ENCODE assay signal across 30 cellular contexts in genomic region chr6:116773886-116774285, GRCh38. TPM values are rescaled to one million over a fixed set of nuclear protein-coding genes. Genes with fewer than 3 reads are reported as not detected.
DNase-seq lines count a peak whose midpoint lies in the region; ATAC-seq, FAIRE-seq and TF ChIP-seq lines count a peak whose summit lies in the region.
"Had no signal": no experiment of that assay in that cellular context is flagged by ENCODE, and none has a peak within 500 bp of the region (broad histone marks: within the 10 kb centered on the region; RNA-seq: fewer than 3 reads in every experiment).

No MANE protein-coding gene starts in this region.

- no peaks in the 10 kb centered on the region for H4K20me1 ChIP-seq in PC-3 (ENCODE audit: low read length)

- H3K79me2 ChIP-seq in PC-3 (ENCODE audit: low read length) = no peaks in the 10 kb centered on the region

- H3F3A ChIP-seq in PC-3 (ENCODE audit: low read length, unreplicated experiment) = no peaks in the 10 kb centered on the region

- BruUV-seq in PC-3 (replicated peaks; lab: Mats Ljungman, UMichigan) = no TSS peak

- no peaks in the 10 kb centered on the region for H3K4me1 ChIP-seq in PC-3 (ENCODE audit: insufficient read depth, low read length)
- H3K4me1 ChIP-seq: Caco-2, SJCRH30 had no signal

- peak; percentile 64 for ATAC-seq in PC-3
- ATAC-seq in HG02852 (IDR thresholded peaks at IDR 0.05; ENCODE audit: unreplicated experiment) = no peak
- ATAC-seq: CD8-positive, alpha-beta T cell; Right ventricle myocardium inferior; SK-N-SH treated with all-trans-retinoic acid at 6 μM for 48 hours had no signal

- H3K4me3 ChIP-seq in PC-3 (ENCODE audit: low read length) = no peak overlapping the region
- no peak overlapping the region for H3K4me3 ChIP-seq in astrocyte of the spinal cord (ENCODE audit: low read depth, low read length)
- H3K4me3 ChIP-seq: HAP-1, PC-9, SJCRH30 had no signal

- in situ Hi-C loops in astrocyte of the spinal cord (cut with HindIII; ENCODE audit: low sequenced_read_pairs) = no loop called here
- in situ Hi-C loops in G401 (cut with HindIII; ENCODE audit: low sequenced_read_pairs) = no loop called here

- CTCF ChIA-PET in PC-3 (lab: Charles Lee) = no interaction called here

- H3K27me3 ChIP-seq in PC-3 (ENCODE audit: low read length) = no peaks in the 10 kb centered on the region
- H3K27me3 ChIP-seq: SJCRH30 had no signal

- no peaks in the 10 kb centered on the region for H3K9me2 ChIP-seq in PC-3 (replicated peaks; ENCODE audit: low read length)

- intact Hi-C loops in PC-3 (cut with micrococcal nuclease) = no loop called here

- H2AFZ ChIP-seq in PC-3 (ENCODE audit: low read length) = no peak overlapping the region
- H2AFZ ChIP-seq: PC-9 had no signal

- no peak for TF ChIP-seq CTCF in PC-3 (conservative IDR thresholded peaks at IDR 0.05; ENCODE audit: low read depth, low read length)
- TF ChIP-seq CTCF in astrocyte of the spinal cord (IDR thresholded peaks at IDR 0.05; ENCODE audit: low read depth, low read length) = no peak

- POLR2A ChIA-PET in PC-3 (lab: Charles Lee; ENCODE audit: unreplicated experiment) = no interaction called here

- no peak for FAIRE-seq in GM19239 (lab: Jason Lieb, UNC)
- FAIRE-seq: GM12891 had no signal

- no peak overlapping the region for H3K27ac ChIP-seq in PC-3 (ENCODE audit: low read length)
- H3K27ac ChIP-seq: C4-2B, PC-9, SJCRH30 had no signal

- no peaks in the 10 kb centered on the region for H3K36me3 ChIP-seq in PC-3 (ENCODE audit: low read depth, low read length)
- H3K36me3 ChIP-seq: HAP-1, SJCRH30 had no signal

- no peaks in the 10 kb centered on the region for H3K9me3 ChIP-seq in PC-3 (ENCODE audit: low read length)
- H3K9me3 ChIP-seq: Caco-2, HAP-1, SJCRH30 had no signal

- DNase-seq in PC-3 = peak; percentile 30
- DNase-seq in astrocyte of the spinal cord (ENCODE audit: low read depth, low spot score) = peak; percentile 17
- peak; percentile 37 for DNase-seq in iris pigment epithelial cell (ENCODE audit: low read depth)
- no peak for DNase-seq in G401 (ENCODE audit: low spot score)
- no peak for DNase-seq in GM19239 (ENCODE audit: insufficient read length, low spot score)
- DNase-seq in T-helper 1 cell = no peak
- DNase-seq: Caco-2; CD8-positive, alpha-beta T cell; DMS79; EL; GF-D8; GOT3; HFFc6; NCI-H2029; NCI-H446; NCI-H524 treated with DMSO at 0.1 percent for 48 hours; NCI-H774; PC-9; SJCRH30 had no signal

- H3K4me2 ChIP-seq in PC-3 (ENCODE audit: low read length) = no peak overlapping the region
- H3K4me2 ChIP-seq: PC-9 had no signal

- H3K9ac ChIP-seq in PC-3 (ENCODE audit: low read length) = no peak overlapping the region

RNA-seq across cellular contexts. Expression of gene FAM162B, which starts 8.4 kb away (rescaled TPM):
- total RNA-seq in PC-3 (2014; rRNA removed) = not detected in 2 replicates
- not detected in 2 replicates for total RNA-seq in G401 (2014; rRNA removed; shearing (Covaris generic))
- total RNA-seq: B cell; Caco-2; CD8-positive, alpha-beta T cell; HT-29; M059J; PC-9; RPMI7951; SJCRH30 had no signal

RNA-seq across cellular contexts. Expression of gene GPRC6A, which starts 55.0 kb away (rescaled TPM):
- total RNA-seq in PC-3 (2014; rRNA removed) = not detected in 2 replicates
- not detected in 2 replicates for total RNA-seq in G401 (2014; rRNA removed; shearing (Covaris generic))
- total RNA-seq: A673; B cell; CD8-positive, alpha-beta T cell; HFFc6; HT-29; M059J; PC-9; Right ventricle myocardium inferior; RPMI7951; SJCRH30 had no signal

Comparison
In these comparisons a context has a peak if more than half of its experiments do, and no peak if none do; other contexts are left out.
1. DNase-seq: peak in PC-3 (single experiment), astrocyte of the spinal cord (single experiment) and iris pigment epithelial cell (single experiment); none in G401 (single experiment), GM19239 (single experiment) and T-helper 1 cell (0 of 5).